1 cellular context compared by ENCODE assay signal in the genomic region with DNA sequence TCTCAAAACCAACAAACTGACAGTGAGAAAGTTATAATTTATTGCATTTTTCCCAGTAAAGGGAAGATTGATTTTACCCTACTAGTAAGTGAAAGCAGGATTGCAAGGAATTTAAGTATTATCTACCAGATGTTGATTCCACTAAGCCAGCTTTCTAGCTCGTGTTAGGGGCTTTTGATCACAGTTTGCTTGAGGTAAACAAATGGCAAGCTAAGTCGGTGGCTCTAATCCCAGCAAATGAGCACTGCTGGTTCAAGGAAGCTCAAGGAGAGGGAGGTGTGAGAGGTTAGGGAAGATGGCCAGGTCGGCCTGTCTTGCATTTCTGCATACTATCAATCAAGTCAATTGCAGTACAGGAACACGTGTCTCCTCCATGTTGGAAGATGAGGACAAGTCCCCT.
TF ChIP-seq lines count a peak whose summit lies in the region.

No MANE protein-coding gene starts in this region.

TF ChIP-seq in GM23338, 12 proteins besides CTCF, POLR2A, EP300 and RAD21 (continued from another document):
- TF ChIP-seq, protein P1, sequence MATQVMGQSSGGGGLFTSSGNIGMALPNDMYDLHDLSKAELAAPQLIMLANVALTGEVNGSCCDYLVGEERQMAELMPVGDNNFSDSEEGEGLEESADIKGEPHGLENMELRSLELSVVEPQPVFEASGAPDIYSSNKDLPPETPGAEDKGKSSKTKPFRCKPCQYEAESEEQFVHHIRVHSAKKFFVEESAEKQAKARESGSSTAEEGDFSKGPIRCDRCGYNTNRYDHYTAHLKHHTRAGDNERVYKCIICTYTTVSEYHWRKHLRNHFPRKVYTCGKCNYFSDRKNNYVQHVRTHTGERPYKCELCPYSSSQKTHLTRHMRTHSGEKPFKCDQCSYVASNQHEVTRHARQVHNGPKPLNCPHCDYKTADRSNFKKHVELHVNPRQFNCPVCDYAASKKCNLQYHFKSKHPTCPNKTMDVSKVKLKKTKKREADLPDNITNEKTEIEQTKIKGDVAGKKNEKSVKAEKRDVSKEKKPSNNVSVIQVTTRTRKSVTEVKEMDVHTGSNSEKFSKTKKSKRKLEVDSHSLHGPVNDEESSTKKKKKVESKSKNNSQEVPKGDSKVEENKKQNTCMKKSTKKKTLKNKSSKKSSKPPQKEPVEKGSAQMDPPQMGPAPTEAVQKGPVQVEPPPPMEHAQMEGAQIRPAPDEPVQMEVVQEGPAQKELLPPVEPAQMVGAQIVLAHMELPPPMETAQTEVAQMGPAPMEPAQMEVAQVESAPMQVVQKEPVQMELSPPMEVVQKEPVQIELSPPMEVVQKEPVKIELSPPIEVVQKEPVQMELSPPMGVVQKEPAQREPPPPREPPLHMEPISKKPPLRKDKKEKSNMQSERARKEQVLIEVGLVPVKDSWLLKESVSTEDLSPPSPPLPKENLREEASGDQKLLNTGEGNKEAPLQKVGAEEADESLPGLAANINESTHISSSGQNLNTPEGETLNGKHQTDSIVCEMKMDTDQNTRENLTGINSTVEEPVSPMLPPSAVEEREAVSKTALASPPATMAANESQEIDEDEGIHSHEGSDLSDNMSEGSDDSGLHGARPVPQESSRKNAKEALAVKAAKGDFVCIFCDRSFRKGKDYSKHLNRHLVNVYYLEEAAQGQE (IDR thresholded peaks at IDR 0.05; ENCODE audit: unreplicated experiment): no peak
- no peak for TF ChIP-seq JUNB (IDR thresholded peaks at IDR 0.05; ENCODE audit: unreplicated experiment)
- no peak for TF ChIP-seq CREB1 (CRISPR knock-in tag; IDR thresholded peaks at IDR 0.05; ENCODE audit: low read depth)
- TF ChIP-seq ZNF331 (CRISPR knock-in tag; IDR thresholded peaks at IDR 0.05; ENCODE audit: low read depth): no peak
- TF ChIP-seq STAT1 (IDR thresholded peaks at IDR 0.05; ENCODE audit: unreplicated experiment): no peak
- TF ChIP-seq EZH2 (IDR thresholded peaks at IDR 0.05; ENCODE audit: low read depth, unreplicated experiment): no peak
- no peak for TF ChIP-seq POLR2AphosphoS5 (IDR thresholded peaks at IDR 0.05; ENCODE audit: low read depth)
- TF ChIP-seq, protein P2, sequence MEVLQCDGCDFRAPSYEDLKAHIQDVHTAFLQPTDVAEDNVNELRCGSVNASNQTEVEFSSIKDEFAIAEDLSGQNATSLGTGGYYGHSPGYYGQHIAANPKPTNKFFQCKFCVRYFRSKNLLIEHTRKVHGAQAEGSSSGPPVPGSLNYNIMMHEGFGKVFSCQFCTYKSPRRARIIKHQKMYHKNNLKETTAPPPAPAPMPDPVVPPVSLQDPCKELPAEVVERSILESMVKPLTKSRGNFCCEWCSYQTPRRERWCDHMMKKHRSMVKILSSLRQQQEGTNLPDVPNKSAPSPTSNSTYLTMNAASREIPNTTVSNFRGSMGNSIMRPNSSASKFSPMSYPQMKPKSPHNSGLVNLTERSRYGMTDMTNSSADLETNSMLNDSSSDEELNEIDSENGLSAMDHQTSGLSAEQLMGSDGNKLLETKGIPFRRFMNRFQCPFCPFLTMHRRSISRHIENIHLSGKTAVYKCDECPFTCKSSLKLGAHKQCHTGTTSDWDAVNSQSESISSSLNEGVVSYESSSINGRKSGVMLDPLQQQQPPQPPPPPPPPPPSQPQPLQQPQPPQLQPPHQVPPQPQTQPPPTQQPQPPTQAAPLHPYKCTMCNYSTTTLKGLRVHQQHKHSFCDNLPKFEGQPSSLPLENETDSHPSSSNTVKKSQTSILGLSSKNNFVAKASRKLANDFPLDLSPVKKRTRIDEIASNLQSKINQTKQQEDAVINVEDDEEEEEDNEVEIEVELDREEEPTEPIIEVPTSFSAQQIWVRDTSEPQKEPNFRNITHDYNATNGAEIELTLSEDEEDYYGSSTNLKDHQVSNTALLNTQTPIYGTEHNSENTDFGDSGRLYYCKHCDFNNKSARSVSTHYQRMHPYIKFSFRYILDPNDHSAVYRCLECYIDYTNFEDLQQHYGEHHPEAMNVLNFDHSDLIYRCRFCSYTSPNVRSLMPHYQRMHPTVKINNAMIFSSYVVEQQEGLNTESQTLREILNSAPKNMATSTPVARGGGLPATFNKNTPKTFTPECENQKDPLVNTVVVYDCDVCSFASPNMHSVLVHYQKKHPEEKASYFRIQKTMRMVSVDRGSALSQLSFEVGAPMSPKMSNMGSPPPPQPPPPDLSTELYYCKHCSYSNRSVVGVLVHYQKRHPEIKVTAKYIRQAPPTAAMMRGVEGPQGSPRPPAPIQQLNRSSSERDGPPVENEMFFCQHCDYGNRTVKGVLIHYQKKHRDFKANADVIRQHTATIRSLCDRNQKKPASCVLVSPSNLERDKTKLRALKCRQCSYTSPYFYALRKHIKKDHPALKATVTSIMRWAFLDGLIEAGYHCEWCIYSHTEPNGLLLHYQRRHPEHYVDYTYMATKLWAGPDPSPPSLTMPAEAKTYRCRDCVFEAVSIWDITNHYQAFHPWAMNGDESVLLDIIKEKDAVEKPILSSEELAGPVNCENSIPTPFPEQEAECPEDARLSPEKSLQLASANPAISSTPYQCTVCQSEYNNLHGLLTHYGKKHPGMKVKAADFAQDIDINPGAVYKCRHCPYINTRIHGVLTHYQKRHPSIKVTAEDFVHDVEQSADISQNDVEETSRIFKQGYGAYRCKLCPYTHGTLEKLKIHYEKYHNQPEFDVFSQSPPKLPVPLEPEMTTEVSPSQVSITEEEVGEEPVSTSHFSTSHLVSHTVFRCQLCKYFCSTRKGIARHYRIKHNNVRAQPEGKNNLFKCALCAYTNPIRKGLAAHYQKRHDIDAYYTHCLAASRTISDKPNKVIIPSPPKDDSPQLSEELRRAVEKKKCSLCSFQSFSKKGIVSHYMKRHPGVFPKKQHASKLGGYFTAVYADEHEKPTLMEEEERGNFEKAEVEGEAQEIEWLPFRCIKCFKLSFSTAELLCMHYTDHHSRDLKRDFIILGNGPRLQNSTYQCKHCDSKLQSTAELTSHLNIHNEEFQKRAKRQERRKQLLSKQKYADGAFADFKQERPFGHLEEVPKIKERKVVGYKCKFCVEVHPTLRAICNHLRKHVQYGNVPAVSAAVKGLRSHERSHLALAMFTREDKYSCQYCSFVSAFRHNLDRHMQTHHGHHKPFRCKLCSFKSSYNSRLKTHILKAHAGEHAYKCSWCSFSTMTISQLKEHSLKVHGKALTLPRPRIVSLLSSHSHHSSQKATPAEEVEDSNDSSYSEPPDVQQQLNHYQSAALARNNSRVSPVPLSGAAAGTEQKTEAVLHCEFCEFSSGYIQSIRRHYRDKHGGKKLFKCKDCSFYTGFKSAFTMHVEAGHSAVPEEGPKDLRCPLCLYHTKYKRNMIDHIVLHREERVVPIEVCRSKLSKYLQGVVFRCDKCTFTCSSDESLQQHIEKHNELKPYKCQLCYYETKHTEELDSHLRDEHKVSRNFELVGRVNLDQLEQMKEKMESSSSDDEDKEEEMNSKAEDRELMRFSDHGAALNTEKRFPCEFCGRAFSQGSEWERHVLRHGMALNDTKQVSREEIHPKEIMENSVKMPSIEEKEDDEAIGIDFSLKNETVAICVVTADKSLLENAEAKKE (CRISPR knock-in tag; IDR thresholded peaks at IDR 0.05): no peak
- TF ChIP-seq ZNF114 (CRISPR knock-in tag; IDR thresholded peaks at IDR 0.05): no peak
- TF ChIP-seq, protein P3, sequence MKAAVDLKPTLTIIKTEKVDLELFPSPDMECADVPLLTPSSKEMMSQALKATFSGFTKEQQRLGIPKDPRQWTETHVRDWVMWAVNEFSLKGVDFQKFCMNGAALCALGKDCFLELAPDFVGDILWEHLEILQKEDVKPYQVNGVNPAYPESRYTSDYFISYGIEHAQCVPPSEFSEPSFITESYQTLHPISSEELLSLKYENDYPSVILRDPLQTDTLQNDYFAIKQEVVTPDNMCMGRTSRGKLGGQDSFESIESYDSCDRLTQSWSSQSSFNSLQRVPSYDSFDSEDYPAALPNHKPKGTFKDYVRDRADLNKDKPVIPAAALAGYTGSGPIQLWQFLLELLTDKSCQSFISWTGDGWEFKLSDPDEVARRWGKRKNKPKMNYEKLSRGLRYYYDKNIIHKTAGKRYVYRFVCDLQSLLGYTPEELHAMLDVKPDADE (IDR thresholded peaks at IDR 0.05): no peak
- no peak for TF ChIP-seq EZH2phosphoT487 (IDR thresholded peaks at IDR 0.05; ENCODE audit: unreplicated experiment)
